In the genomic region with DNA sequence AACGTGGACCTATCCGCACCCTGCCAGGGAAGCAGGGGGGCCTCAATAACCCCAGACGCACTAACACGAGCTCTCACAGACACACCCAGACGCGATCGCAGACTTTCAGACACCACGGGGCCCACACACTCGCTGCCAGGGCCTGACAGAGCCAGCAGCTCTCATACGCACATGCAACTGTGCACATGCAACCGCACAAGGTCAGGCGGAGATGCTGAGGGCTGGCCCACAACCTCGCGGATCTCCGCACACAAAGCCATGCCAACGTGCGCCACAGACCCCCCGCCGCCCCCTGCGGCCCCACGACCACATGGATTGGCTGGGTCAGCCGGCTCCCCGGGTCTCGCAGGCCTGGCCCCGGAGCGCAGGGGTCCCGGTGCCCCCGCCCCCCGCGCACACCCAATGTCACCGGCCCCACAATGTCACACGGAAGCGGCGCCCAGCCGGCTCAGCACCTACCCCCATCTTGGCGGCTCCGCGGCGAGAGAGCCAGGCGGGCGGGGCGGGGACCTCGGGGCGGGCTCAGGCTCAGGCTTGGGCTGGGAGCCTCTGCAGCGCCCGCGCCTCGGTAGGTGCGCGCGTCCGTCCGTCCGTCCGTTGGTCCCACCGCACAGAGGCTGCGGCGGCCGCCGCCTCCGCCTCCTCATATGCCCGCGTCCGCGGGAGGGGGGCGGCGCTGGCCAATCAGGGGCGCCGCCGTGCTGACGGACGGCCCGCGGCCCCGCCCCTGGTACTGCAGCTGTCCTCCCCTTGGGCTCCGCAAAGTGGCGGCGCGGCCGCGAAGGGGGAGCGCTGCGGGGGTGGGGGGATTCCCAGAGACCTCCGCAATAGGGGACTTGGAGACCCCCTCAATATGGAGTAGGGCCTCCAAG, we compare ENCODE assay signal across 8 cellular contexts. TPM values are rescaled to one million over a fixed set of nuclear protein-coding genes. Genes with fewer than 3 reads are reported as not detected.
DNase-seq lines count a peak whose midpoint lies in the region; ATAC-seq and TF ChIP-seq lines count a peak whose summit lies in the region.

A gene (minus strand): TSS at position 619 of the 872 bp plus-strand sequence. CDS start 154 bp downstream, at position 465.

- peak within 1 kb of the TSS; percentile 65 for H3K4me2 ChIP-seq in PC-9

- CTCF ChIA-PET in PC-9 (lab: Charles Lee) = no interaction called here

- H3K79me2 ChIP-seq in PC-9 (ENCODE audit: low read depth) = no peaks in the 10 kb centered on the region

- in situ Hi-C loops in Caki2 (cut with HindIII; ENCODE audit: low pct_unique_long_range_greater_than_20kb, low sequenced_read_pairs) = no loop called here

- H3K36me3 ChIP-seq in PC-9 (ENCODE audit: low read depth) (no peaks in the 10 kb centered on the region), testis (ENCODE audit: low read depth, missing control alignments) (no peaks in the 10 kb centered on the region)

- peaks cover 29% of the 10 kb centered on the region for H3K4me1 Mint-ChIP-seq in activated T-helper 17 cell treated with anti-CD3 and anti-CD28 coated beads, Interleukin-2, amount 50 U/mL, for 72 hours

- no peaks in the 10 kb centered on the region; the same call in 1 of the 2 replicates for H4K20me1 ChIP-seq in PC-9 (ENCODE audit: insufficient read depth)

- ATAC-seq in activated T-helper 17 cell treated with anti-CD3 and anti-CD28 coated beads, Interleukin-2, amount 50 U/mL, for 72 hours (replicated peaks) = peak; percentile 83
- no peak for ATAC-seq in HG03196 (IDR thresholded peaks at IDR 0.05; ENCODE audit: unreplicated experiment)

- peak; percentile 87 for DNase-seq in Caki2 (ENCODE audit: low read depth)
- DNase-seq in HS-5 (ENCODE audit: low read depth) = peak; percentile 18
- DNase-seq in PC-9 = peak in 1 of 2 experiments; percentile 33
- DNase-seq in foreskin fibroblast = peak; percentile 40 to 79
- peak in 44 of 56 donors; percentile 9 to 81 (median 50) for DNase-seq in nucleus accumbens (lab: John Stamatoyannopoulos, UW)
- DNase-seq in testis = peak; percentile 71

- H3K4me3 ChIP-seq in PC-9 (peak within 1 kb of the TSS; percentile 38; the same call in 1 of the 2 replicates), foreskin fibroblast (ENCODE audit: low read depth in 1 of 2, low read length in 2 of 2) (peak within 1 kb of the TSS; percentile 5 to 35), testis (peak within 1 kb of the TSS; percentile 56 to 59)

- H3K4me3 Mint-ChIP-seq in activated T-helper 17 cell treated with anti-CD3 and anti-CD28 coated beads, Interleukin-2, amount 50 U/mL, for 72 hours = peak within 1 kb of the TSS; percentile 74

- TF ChIP-seq CTCF in PC-9 (conservative IDR thresholded peaks at IDR 0.05) = no peak
- no peak for TF ChIP-seq CTCF in foreskin fibroblast (IDR thresholded peaks at IDR 0.05; ENCODE audit: low read depth, low read length)
- no peak for TF ChIP-seq CTCF in testis (IDR thresholded peaks at IDR 0.05)

- no peaks in the 10 kb centered on the region for H3K36me3 Mint-ChIP-seq in activated T-helper 17 cell treated with anti-CD3 and anti-CD28 coated beads, Interleukin-2, amount 50 U/mL, for 72 hours (ENCODE audit: low read depth)

- H3K27me3 ChIP-seq in PC-9 (ENCODE audit: insufficient read depth, low read depth) (peaks cover 78% of the 10 kb centered on the region), testis (no peaks in the 10 kb centered on the region)

- no peak within 1 kb of the TSS for H2AFZ ChIP-seq in PC-9

- H3K9me2 ChIP-seq in PC-9 (ENCODE audit: insufficient read depth) = no peaks in the 10 kb centered on the region

- 0 out of 2 replicates have a peak, but pooled peaks cover 3% of the 10 kb centered on the region for H3F3A ChIP-seq in PC-9 (ENCODE audit: insufficient read depth, low read depth)

- POLR2A ChIA-PET in PC-9 (lab: Charles Lee; ENCODE audit: unreplicated experiment) = interaction anchor here (0.6 kb wide), 1 partner anchor 26 kb away, joined by 5 read pairs; no protein-coding TSS in a partner anchor

- H3K27ac ChIP-seq in PC-9 (no peak within 1 kb of the TSS), testis (no peak within 1 kb of the TSS)

- H3K27ac Mint-ChIP-seq in activated T-helper 17 cell treated with anti-CD3 and anti-CD28 coated beads, Interleukin-2, amount 50 U/mL, for 72 hours = peak within 1 kb of the TSS; percentile 53

- H3K4me1 ChIP-seq in PC-9 (replicated peaks; ENCODE audit: insufficient read depth) = no peaks in the 10 kb centered on the region
- peaks cover 7% of the 10 kb centered on the region for H3K4me1 ChIP-seq in testis

- no peaks in the 10 kb centered on the region for H3K9me3 ChIP-seq in PC-9 (ENCODE audit: insufficient read depth, low read depth)
- no peaks in the 10 kb centered on the region for H3K9me3 ChIP-seq in testis

- no peaks in the 10 kb centered on the region for H3K9me3 Mint-ChIP-seq in activated T-helper 17 cell treated with anti-CD3 and anti-CD28 coated beads, Interleukin-2, amount 50 U/mL, for 72 hours

- no TSS peak for BruUV-seq in PC-9 (replicated peaks; lab: Mats Ljungman, UMichigan)

- 2% methylated on average over 27 to 61 of the region's 84 CpGs for WGBS in testis, 2 donors

- H3K27me3 Mint-ChIP-seq in activated T-helper 17 cell treated with anti-CD3 and anti-CD28 coated beads, Interleukin-2, amount 50 U/mL, for 72 hours = peaks cover 36% of the 10 kb centered on the region

- intact Hi-C loops in PC-9 (cut with micrococcal nuclease; ENCODE audit: unreplicated experiment) (loop anchor here (10.0 kb wide), 1 partner anchor 101 kb away; no protein-coding TSS in a partner anchor), testis (cut with DNase I; ENCODE audit: low total_unique reads) (no loop called here)

- TF ChIP-seq POLR2A in testis (IDR thresholded peaks at IDR 0.05) = no peak

RNA-seq across cellular contexts. Expression of the gene that starts here (rescaled TPM):
- 2.3 TPM in 1 of 2 replicates, not detected in the other for total RNA-seq in Caki2 (2014; rRNA removed; shearing (Covaris generic); ENCODE audit: low replicate concordance)
- not detected in 2 replicates for total RNA-seq in PC-9 (2021)
- 1 to 10 TPM; 1.7 to 5.0 TPM for total RNA-seq in activated T-helper 17 cell treated with anti-CD3 and anti-CD28 coated beads, Interleukin-2, amount 50 U/mL, for 72 hours
- total RNA-seq in testis = 10 to 100 TPM; 30.3 to 60.8 TPM
- polyA plus RNA-seq in testis (ENCODE audit: insufficient read depth, low read depth, low replicate concordance) = 87.3 TPM
